8 cellular contexts compared by ENCODE assay signal in the genomic region with DNA sequence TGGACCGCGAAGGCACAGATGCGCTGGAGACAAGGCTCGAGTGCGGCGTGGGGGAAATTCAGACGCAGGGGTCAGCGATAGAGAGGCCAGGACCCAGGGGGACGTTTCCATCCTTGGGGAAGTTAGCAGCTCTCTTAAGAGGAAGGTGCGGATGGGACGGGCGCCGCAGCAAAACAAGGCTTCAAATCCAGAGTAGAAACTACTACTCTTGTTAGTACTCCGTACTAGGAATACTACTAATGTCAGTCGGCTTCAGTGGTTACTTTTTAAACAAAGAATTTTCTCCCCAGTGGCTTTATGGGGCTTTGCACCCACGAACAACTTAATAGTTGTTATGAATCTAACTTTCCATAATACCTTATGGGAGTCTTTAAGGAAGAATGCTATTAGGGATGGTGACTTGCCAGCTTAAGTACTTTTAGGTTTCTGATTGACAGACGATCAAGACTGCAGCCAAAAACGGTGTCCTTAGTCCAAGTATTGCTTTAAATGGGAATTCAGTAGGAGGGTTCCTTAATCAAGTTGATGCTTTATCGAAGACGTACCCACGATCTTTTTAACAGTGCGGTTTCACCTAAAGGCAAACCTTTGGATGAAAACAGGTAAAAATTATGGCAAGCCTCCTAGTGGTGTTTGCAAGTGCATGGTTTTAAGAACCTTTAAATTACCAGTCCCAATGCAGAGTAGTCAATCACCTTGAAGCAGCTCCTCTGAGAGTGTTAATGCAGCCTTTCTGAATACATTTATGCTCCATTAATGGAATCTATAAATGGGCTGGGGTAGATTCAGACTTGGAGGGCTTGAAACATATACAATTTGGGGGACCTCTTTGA. TPM values are rescaled to one million over a fixed set of nuclear protein-coding genes. Genes with fewer than 3 reads are reported as not detected.
DNase-seq lines count a peak whose midpoint lies in the region; ATAC-seq and TF ChIP-seq lines count a peak whose summit lies in the region.

No MANE protein-coding gene starts in this region.

- H3K36me3 ChIP-seq in BJ (ENCODE audit: control insufficient read depth, insufficient read depth, low read length) = no peaks in the 10 kb centered on the region
- H3K36me3 ChIP-seq in PC-3 (ENCODE audit: low read depth, low read length) = no peaks in the 10 kb centered on the region
- H3K36me3 ChIP-seq in mucosa of rectum (ENCODE audit: control insufficient read depth in 2 of 2, insufficient read depth in 2 of 2, low read length in 2 of 2) = no peaks in the 10 kb centered on the region

- peak overlapping the region; percentile 93 for H3K9ac ChIP-seq in PC-3 (ENCODE audit: low read length)
- peak overlapping the region; percentile 91 to 92 for H3K9ac ChIP-seq in mucosa of rectum (ENCODE audit: low read depth in 1 of 2, low read length in 2 of 2)

- H3K4me1 ChIP-seq in PC-3 (ENCODE audit: insufficient read depth, low read length) (peaks cover 17% of the 10 kb centered on the region), mucosa of rectum (ENCODE audit: control insufficient read depth in 2 of 2, insufficient read depth in 2 of 2, low read length in 2 of 2) (peaks cover 9 to 16% of the 10 kb centered on the region in 2 donors)

- DNase-seq in BJ (ENCODE audit: low read depth) = no peak
- peak; percentile 39 for DNase-seq in PC-3
- no peak for DNase-seq in stimulated activated CD4-positive, alpha-beta T cell treated with anti-CD3 and anti-CD28 coated beads, Interleukin-15, amount 100 ng/mL, for 24 hours
- DNase-seq in medulla oblongata (ENCODE audit: extremely low spot score) = no peak

- peaks cover 43% of the 10 kb centered on the region for H3K4me1 Mint-ChIP-seq in dendritic cell treated with granulocyte-macrophage colony-stimulating factor and Interleukin-4, amounts not matched to agents 40 ng/mL and 50 ng/mL, for 4 days (ENCODE audit: low read depth)

- peak overlapping the region; percentile 100 for H2AFZ ChIP-seq in PC-3 (ENCODE audit: low read length)

- no peak for TF ChIP-seq CTCF in BJ (IDR thresholded peaks at IDR 0.05; ENCODE audit: insufficient read depth, low read depth, low read length)
- TF ChIP-seq CTCF in PC-3 (conservative IDR thresholded peaks at IDR 0.05; ENCODE audit: low read depth, low read length) = peak; percentile 20; the same call in 1 of the 2 replicates

- H3K27ac ChIP-seq in PC-3 (ENCODE audit: low read length) = peak overlapping the region; percentile 83; the same call in 1 of the 2 replicates
- H3K27ac ChIP-seq in mucosa of rectum (ENCODE audit: low read depth in 2 of 2, low read length in 2 of 2) = peak overlapping the region; percentile 94 to 96

- no peaks in the 10 kb centered on the region for H3K27me3 ChIP-seq in BJ (ENCODE audit: control insufficient read depth, insufficient read depth, low read length)
- H3K27me3 ChIP-seq in PC-3 (ENCODE audit: low read length) = no peaks in the 10 kb centered on the region
- H3K27me3 ChIP-seq in mucosa of rectum (ENCODE audit: control insufficient read depth in 2 of 2, insufficient read depth in 2 of 2, low read length in 2 of 2) = no peaks in the 10 kb centered on the region

- intact Hi-C loops in PC-3 (cut with micrococcal nuclease) = loop anchor here (1.0 kb wide), 2 partner anchors 23 to 57 kb away; no protein-coding TSS in a partner anchor
- intact Hi-C loops in dendritic cell treated with granulocyte-macrophage colony-stimulating factor and Interleukin-4, amounts not matched to agents 40 ng/mL and 50 ng/mL, for 4 days (cut with micrococcal nuclease) = loop anchor here (1.0 kb wide), 2 partner anchors 17 to 57 kb away; no protein-coding TSS in a partner anchor

- H3K4me3 Mint-ChIP-seq in dendritic cell treated with granulocyte-macrophage colony-stimulating factor and Interleukin-4, amounts not matched to agents 40 ng/mL and 50 ng/mL, for 4 days = peak overlapping the region; percentile 88

- H4K20me1 ChIP-seq in PC-3 (ENCODE audit: low read length) = peaks cover 11% of the 10 kb centered on the region; the same call in 1 of the 2 replicates

- H3K79me2 ChIP-seq in PC-3 (ENCODE audit: low read length) = peaks cover 42% of the 10 kb centered on the region

- no peaks in the 10 kb centered on the region for H3F3A ChIP-seq in PC-3 (ENCODE audit: low read length, unreplicated experiment)

- POLR2A ChIA-PET in BJ (lab: Charles Lee) = interaction anchor here (0.6 to 0.7 kb wide), 2 partner anchors 58 to 495 kb away, joined by 3 to 4 read pairs; no protein-coding TSS in a partner anchor
- POLR2A ChIA-PET in PC-3 (lab: Charles Lee; ENCODE audit: unreplicated experiment) = no interaction called here

- BruUV-seq in PC-3 (replicated peaks; lab: Mats Ljungman, UMichigan) = no TSS peak

- H3K4me3 ChIP-seq in BJ (ENCODE audit: low read depth, low read length) (peak overlapping the region; percentile 79), PC-3 (ENCODE audit: low read length) (peak overlapping the region; percentile 82), mucosa of rectum (ENCODE audit: low read length in 2 of 2) (peak overlapping the region; percentile 89 to 97)

- H3K27ac Mint-ChIP-seq in dendritic cell treated with granulocyte-macrophage colony-stimulating factor and Interleukin-4, amounts not matched to agents 40 ng/mL and 50 ng/mL, for 4 days = peak overlapping the region; percentile 94

- H3K27me3 Mint-ChIP-seq in dendritic cell treated with granulocyte-macrophage colony-stimulating factor and Interleukin-4, amounts not matched to agents 40 ng/mL and 50 ng/mL, for 4 days = no peaks in the 10 kb centered on the region

- H3K9me2 ChIP-seq in PC-3 (replicated peaks; ENCODE audit: low read length) = no peaks in the 10 kb centered on the region

- CTCF ChIA-PET in BJ (lab: Yijun Ruan, JAX) = interaction anchor here (0.6 to 5.3 kb wide), 24 partner anchors 8 to 296 kb away, joined by 3 to 57 read pairs (median 4); a partner anchor contains a TSS
- CTCF ChIA-PET in PC-3 (lab: Charles Lee) = interaction anchor here (1.0 kb wide), 1 partner anchor 58 kb away, joined by 5 read pairs; no protein-coding TSS in a partner anchor

- H3K9me3 Mint-ChIP-seq in dendritic cell treated with granulocyte-macrophage colony-stimulating factor and Interleukin-4, amounts not matched to agents 40 ng/mL and 50 ng/mL, for 4 days = no peaks in the 10 kb centered on the region

- H3K4me2 ChIP-seq in PC-3 (ENCODE audit: low read length) = peak overlapping the region; percentile 90

- H3K36me3 Mint-ChIP-seq in dendritic cell treated with granulocyte-macrophage colony-stimulating factor and Interleukin-4, amounts not matched to agents 40 ng/mL and 50 ng/mL, for 4 days (ENCODE audit: low read depth) = peaks cover 17% of the 10 kb centered on the region

- H3K9me3 ChIP-seq in PC-3 (ENCODE audit: low read length) (no peaks in the 10 kb centered on the region), mucosa of rectum (ENCODE audit: control insufficient read depth in 2 of 2, low read length in 2 of 2) (no peaks in the 10 kb centered on the region)

- ATAC-seq in GM18861 (IDR thresholded peaks at IDR 0.05; ENCODE audit: unreplicated experiment) (peak; percentile 18), HG03103 (IDR thresholded peaks at IDR 0.05; ENCODE audit: low read depth, unreplicated experiment) (peak; percentile 3), PC-3 (peak; percentile 8)

RNA-seq across cellular contexts. Expression of a gene that starts 0.9 kb away (rescaled TPM):
- polyA plus RNA-seq in BJ (2011; rRNA removed) = 15.1 and 30.7 TPM in 2 replicates
- polyA minus RNA-seq in BJ (2011; rRNA and poly(A)+ RNA removed) = 19.5 and 22.6 TPM in 2 replicates
- total RNA-seq in PC-3 (2014; rRNA removed) = 23.4 and 28.7 TPM in 2 replicates

RNA-seq across cellular contexts. Expression of a gene that starts 18.2 kb away (rescaled TPM):
- polyA plus RNA-seq in BJ (2011; rRNA removed) = 4.3 and 9.2 TPM in 2 replicates
- polyA minus RNA-seq in BJ (2011; rRNA and poly(A)+ RNA removed) = 3.3 and 5.6 TPM in 2 replicates
- total RNA-seq in PC-3 (2014; rRNA removed) = 25.5 and 26.2 TPM in 2 replicates
